In the genomic region with DNA sequence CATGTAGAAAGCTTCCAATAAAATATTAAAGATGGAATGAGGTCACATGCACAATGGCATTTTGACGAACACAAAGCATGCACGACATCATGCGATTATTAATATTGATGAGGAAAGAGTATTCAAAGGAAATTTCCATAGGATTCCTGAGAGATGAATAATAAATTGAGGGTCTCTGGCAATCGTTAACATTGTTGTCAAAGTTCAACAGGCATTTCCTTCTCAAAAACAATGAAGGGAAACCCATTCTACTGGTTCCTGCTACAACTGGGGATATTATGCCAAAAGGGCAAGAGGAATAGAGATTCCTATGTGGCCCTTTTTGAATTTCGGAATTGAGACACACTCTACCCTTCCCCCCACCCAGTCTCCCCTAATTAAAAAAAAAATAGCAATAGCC, we compare ENCODE assay signal across 26 cellular contexts.
DNase-seq lines count a peak whose midpoint lies in the region; ATAC-seq, FAIRE-seq and TF ChIP-seq lines count a peak whose summit lies in the region.
"Had no signal": no experiment of that assay in that cellular context is flagged by ENCODE, and none has a peak within 500 bp of the region (broad histone marks: within the 10 kb centered on the region; RNA-seq: fewer than 3 reads in every experiment).

No MANE protein-coding gene starts in this region.

- peak overlapping the region; percentile 33 for H3K4me2 ChIP-seq in endothelial cell of umbilical vein (ENCODE audit: insufficient read depth, low read length)
- H3K4me2 ChIP-seq: A549; BLaER1 treated with 17β-estradiol and CSF1 and Interleukin-3, amounts not matched to agents 10 nM and 100 nM; GM23338 had no signal

- no peak for TF ChIP-seq CTCF in HEK293 (tag by site-specific recombination; IDR thresholded peaks at IDR 0.05)
- no peak for TF ChIP-seq CTCF in endothelial cell of umbilical vein (IDR thresholded peaks at IDR 0.05; ENCODE audit: extremely low read depth in 1 of 2, insufficient read depth in 1 of 2, low read depth in 1 of 2, low read length in 2 of 2)
- TF ChIP-seq CTCF in ovary (IDR thresholded peaks at IDR 0.05): no peak
- no peak for TF ChIP-seq CTCF in adrenal gland (IDR thresholded peaks at IDR 0.05)

- intact Hi-C loops in endothelial cell of umbilical vein (cut with micrococcal nuclease): loop anchor here (1.0 to 5.0 kb wide), 7 partner anchors 9 to 296 kb away; partner anchors contain the start of gene NUDT7
- intact Hi-C loops in ovary (cut with DNase I): loop anchor here in 1 of 4 donors (10.0 kb wide), 1 partner anchor 59 kb away; no protein-coding TSS in a partner anchor
- intact Hi-C loops in adrenal gland (cut with DNase I): no loop called here

- H3K9me3 ChIP-seq in HEK293 (ENCODE audit: control insufficient read depth, insufficient read depth, low read depth, low read length): no peaks in the 10 kb centered on the region
- no peaks in the 10 kb centered on the region for H3K9me3 ChIP-seq in endothelial cell of umbilical vein (replicated peaks; ENCODE audit: control insufficient read depth, insufficient read depth, low read length)
- H3K9me3 ChIP-seq in ovary: no peaks in the 10 kb centered on the region
- H3K9me3 ChIP-seq in adrenal gland (replicated peaks in 1 of 3): no peaks in the 10 kb centered on the region
- H3K9me3 ChIP-seq: A549, BE2C had no signal

- H2AFZ ChIP-seq in endothelial cell of umbilical vein (ENCODE audit: low read depth, low read length): no peak overlapping the region
- H2AFZ ChIP-seq: GM23338 had no signal

- TF ChIP-seq POLR2A in endothelial cell of umbilical vein (IDR thresholded peaks at IDR 0.05; ENCODE audit: low read depth, low read length) (peak; percentile 72), ovary (IDR thresholded peaks at IDR 0.05) (no peak), adrenal gland (IDR thresholded peaks at IDR 0.05) (no peak)

- H3K27me3 ChIP-seq in endothelial cell of umbilical vein (ENCODE audit: control insufficient read depth in 2 of 2, insufficient read depth in 2 of 2, low read length in 2 of 2) (no peaks in the 10 kb centered on the region), ovary (no peaks in the 10 kb centered on the region), adrenal gland (no peaks in the 10 kb centered on the region)
- H3K27me3 ChIP-seq: BE2C had no signal

- H3K4me3 ChIP-seq in HEK293 (ENCODE audit: low read depth, low read length): no peak overlapping the region
- no peak overlapping the region for H3K4me3 ChIP-seq in endothelial cell of umbilical vein (replicated peaks in 1 of 3; ENCODE audit: insufficient read depth in 1 of 3, low read depth in 1 of 3, low read length in 3 of 3)
- no peak overlapping the region for H3K4me3 ChIP-seq in ovary
- no peak overlapping the region for H3K4me3 ChIP-seq in adrenal gland
- H3K4me3 ChIP-seq: A549; BLaER1 treated with 17β-estradiol and CSF1 and Interleukin-3, amounts not matched to agents 10 nM and 100 nM; GM12878; GM23338 had no signal

- FAIRE-seq in endothelial cell of umbilical vein (lab: Jason Lieb, UNC): peak; percentile 31
- FAIRE-seq: A549, D721Med, GM12878, GM19239 had no signal

- 68 to 80% (median 77%) methylated on average over 5 of the region's 5 CpGs for WGBS in ovary, 3 donors
- 43 to 69% (median 59%) methylated on average over 5 of the region's 5 CpGs for WGBS in adrenal gland, 4 donors

- H3K9me1 ChIP-seq in endothelial cell of umbilical vein (replicated peaks; ENCODE audit: control insufficient read depth, extremely low read depth, insufficient read depth, low read length): no peaks in the 10 kb centered on the region

- H3K27ac ChIP-seq in HEK293 (ENCODE audit: extremely low read depth, low read depth, low read length): peak overlapping the region; percentile 56; the same call in 1 of the 2 replicates
- peak overlapping the region; percentile 98 for H3K27ac ChIP-seq in endothelial cell of umbilical vein (ENCODE audit: insufficient read depth, low read depth, low read length)
- no peak overlapping the region for H3K27ac ChIP-seq in ovary
- H3K27ac ChIP-seq in adrenal gland: no peak overlapping the region
- H3K27ac ChIP-seq: A549; BLaER1 treated with 17β-estradiol and CSF1 and Interleukin-3, amounts not matched to agents 10 nM and 100 nM had no signal

- no TSS peak for BruUV-seq in endothelial cell of umbilical vein (replicated peaks; lab: Mats Ljungman, UMichigan)

- CTCF ChIA-PET in HEK293 (lab: Yijun Ruan, JAX): interaction anchor here (0.8 to 3.8 kb wide), 4 partner anchors 10 to 357 kb away, joined by 3 to 24 read pairs (median 6); no protein-coding TSS in a partner anchor
- CTCF ChIA-PET in endothelial cell of umbilical vein (lab: Charles Lee): interaction anchor here (1.0 to 3.5 kb wide), 5 partner anchors 9 to 156 kb away, joined by 3 to 46 read pairs (median 7); no protein-coding TSS in a partner anchor

- dilution Hi-C loops in endothelial cell of umbilical vein (cut with MboI; ENCODE audit: extremely low pct_ligation_motif_present, low sequenced_read_pairs): loop anchor here (25.0 kb wide), 1 partner anchor 357 kb away; no protein-coding TSS in a partner anchor

- peak overlapping the region; percentile 71 for H3K9ac ChIP-seq in endothelial cell of umbilical vein (replicated peaks; ENCODE audit: extremely low read depth, insufficient read depth, low read length)
- H3K9ac ChIP-seq: BLaER1 treated with 17β-estradiol and CSF1 and Interleukin-3, amounts not matched to agents 10 nM and 100 nM had no signal

- POLR2A ChIA-PET in HEK293 (lab: Yijun Ruan, JAX) (no interaction called here), endothelial cell of umbilical vein (lab: Charles Lee) (interaction anchor here (2.4 kb wide), 1 partner anchor 8 kb away, joined by 13 read pairs; no protein-coding TSS in a partner anchor)

- DNase-seq in dermis microvascular lymphatic vessel endothelial cell (ENCODE audit: low read depth in 2 of 2) (peak; percentile 65 to 72), endothelial cell of umbilical vein (ENCODE audit: low read depth, low spot score) (peak; percentile 80), pulmonary artery endothelial cell (ENCODE audit: low read depth, low spot score) (peak; percentile 70), ovary (no peak), adrenal gland (no peak)
- DNase-seq: 8988T; ACHN; AML-193; BE2C; CD4-positive, alpha-beta T cell; CD8-positive, alpha-beta memory T cell; DMS 273 treated with DMSO at 0.1 percent for 48 hours; DMS79; EL; GDM1; H9; HFFc6 had no signal

- no peaks in the 10 kb centered on the region for H3K36me3 ChIP-seq in HEK293 (ENCODE audit: control insufficient read depth in 2 of 2, insufficient read depth in 1 of 2, low read length in 2 of 2)
- no peaks in the 10 kb centered on the region for H3K36me3 ChIP-seq in endothelial cell of umbilical vein (ENCODE audit: control insufficient read depth in 2 of 2, extremely low read depth in 1 of 2, insufficient read depth in 2 of 2, low read length in 2 of 2)
- H3K36me3 ChIP-seq in ovary: no peaks in the 10 kb centered on the region
- no peaks in the 10 kb centered on the region for H3K36me3 ChIP-seq in adrenal gland (replicated peaks in 1 of 2)
- H3K36me3 ChIP-seq: BE2C; BLaER1 treated with 17β-estradiol and CSF1 and Interleukin-3, amounts not matched to agents 10 nM and 100 nM had no signal

- peaks cover 14% of the 10 kb centered on the region for H3K4me1 ChIP-seq in HEK293 (ENCODE audit: control insufficient read depth, insufficient read depth, low read length)
- H3K4me1 ChIP-seq in endothelial cell of umbilical vein (ENCODE audit: control insufficient read depth, extremely low read depth, insufficient read depth, low read length): peaks cover 76% of the 10 kb centered on the region
- H3K4me1 ChIP-seq in ovary (ENCODE audit: insufficient read depth): no peaks in the 10 kb centered on the region
- H3K4me1 ChIP-seq in adrenal gland (replicated peaks in 1 of 2): no peaks in the 10 kb centered on the region
- H3K4me1 ChIP-seq: A549, BE2C had no signal

- H4K20me1 ChIP-seq in endothelial cell of umbilical vein (replicated peaks; ENCODE audit: control insufficient read depth, extremely low read depth, insufficient read depth, low read length): no peaks in the 10 kb centered on the region
- H4K20me1 ChIP-seq: BLaER1 treated with 17β-estradiol and CSF1 and Interleukin-3, amounts not matched to agents 10 nM and 100 nM had no signal

- no peak for ATAC-seq in HG03457 (IDR thresholded peaks at IDR 0.05; ENCODE audit: unreplicated experiment)
- ATAC-seq: A549, GM12878, GM23338, HCT116 had no signal

- TF ChIP-seq EP300 in ovary (IDR thresholded peaks at IDR 0.05): no peak

- H3K79me2 ChIP-seq in endothelial cell of umbilical vein (ENCODE audit: control insufficient read depth, insufficient read depth, low read length): no peaks in the 10 kb centered on the region

TF ChIP-seq in HEK293, 187 proteins besides CTCF, POLR2A, EP300 and RAD21 (continues in another document):
- TF ChIP-seq GLI2 (tag by site-specific recombination; IDR thresholded peaks at IDR 0.05; ENCODE audit: borderline replicate concordance, low read depth): no peak
- no peak for TF ChIP-seq ZNF302 (tag by site-specific recombination; IDR thresholded peaks at IDR 0.05; ENCODE audit: low read depth)
- TF ChIP-seq ZNF510 (tag by site-specific recombination; IDR thresholded peaks at IDR 0.05; ENCODE audit: insufficient replicate concordance): no peak
- TF ChIP-seq ZNF174 (tag by site-specific recombination; IDR thresholded peaks at IDR 0.05): no peak

TF ChIP-seq in endothelial cell of umbilical vein, 7 proteins besides CTCF, POLR2A, EP300 and RAD21:
- TF ChIP-seq EZH2 (IDR thresholded peaks at IDR 0.05; ENCODE audit: borderline replicate concordance, low read depth, low read length, severe bottlenecking): no peak
- peak; percentile 95 for TF ChIP-seq JUN (IDR thresholded peaks at IDR 0.05; ENCODE audit: borderline replicate concordance, insufficient read depth, insufficient read length, low read depth)
- no peak for TF ChIP-seq MYC (IDR thresholded peaks at IDR 0.05; ENCODE audit: low read depth, low read length)
- TF ChIP-seq GATA2 (IDR thresholded peaks at IDR 0.05; ENCODE audit: insufficient read depth, insufficient read length, low read depth, low read length): peak; percentile 75
- TF ChIP-seq FOS (IDR thresholded peaks at IDR 0.05; ENCODE audit: borderline replicate concordance, insufficient read depth, low read length): peak; percentile 58
- peak; percentile 72 for TF ChIP-seq POLR2AphosphoS5 (IDR thresholded peaks at IDR 0.05; ENCODE audit: insufficient read depth, low read depth, low read length)
- peak; percentile 45 for TF ChIP-seq MAX (IDR thresholded peaks at IDR 0.05; ENCODE audit: insufficient read depth, insufficient read length)

Comparison
In these comparisons a context has a peak if more than half of its experiments do, and no peak if none do; other contexts are left out.
1. H3K27ac ChIP-seq: peak in HEK293 (single experiment) and endothelial cell of umbilical vein (single experiment); none in ovary (0 of 2) and adrenal gland (0 of 5).
2. DNase-seq: peak in dermis microvascular lymphatic vessel endothelial cell (2 of 2), endothelial cell of umbilical vein (single experiment) and pulmonary artery endothelial cell (single experiment); none in ovary (0 of 5) and adrenal gland (0 of 7).